31 cellular contexts compared by ENCODE assay signal in the genomic region with DNA sequence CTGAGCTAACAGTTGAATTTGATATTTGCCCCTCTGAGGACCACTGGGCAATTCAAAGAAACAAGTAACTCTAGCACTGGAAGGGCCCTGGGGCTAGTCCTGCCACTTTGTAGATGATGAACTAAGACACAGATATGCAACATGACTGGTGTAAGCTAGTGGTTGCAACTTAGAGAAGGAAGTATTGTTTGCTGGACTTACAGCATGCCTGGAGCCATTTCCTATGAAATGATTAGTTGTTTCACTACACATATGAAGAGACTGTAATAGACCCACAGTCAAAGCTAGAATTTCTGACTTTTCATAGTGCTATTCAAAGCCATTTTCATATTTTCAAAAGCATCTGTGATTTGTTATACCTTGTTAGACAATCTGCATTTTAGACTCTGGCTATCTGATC.
DNase-seq lines count a peak whose midpoint lies in the region; ATAC-seq, FAIRE-seq and TF ChIP-seq lines count a peak whose summit lies in the region.
"Had no signal": no experiment of that assay in that cellular context is flagged by ENCODE, and none has a peak within 500 bp of the region (broad histone marks: within the 10 kb centered on the region; RNA-seq: fewer than 3 reads in every experiment).

No MANE protein-coding gene starts in this region.

- H3K4me1 ChIP-seq in GM12878 (ENCODE audit: control insufficient read depth, insufficient read depth, low read length) = peaks cover 8% of the 10 kb centered on the region; the same call in 1 of the 2 replicates
- H3K4me1 ChIP-seq in naive thymus-derived CD4-positive, alpha-beta T cell (ENCODE audit: control insufficient read depth in 2 of 2, insufficient read depth in 2 of 2, low read length in 2 of 2) = no peaks in the 10 kb centered on the region
- H3K4me1 ChIP-seq: A549, foreskin keratinocyte, upper lobe of left lung had no signal

- H3K27me3 Mint-ChIP-seq in activated naive CD4-positive, alpha-beta T cell treated with anti-CD3 and anti-CD28 coated beads for 36 hours (ENCODE audit: low read depth) = no peaks in the 10 kb centered on the region
- H3K27me3 Mint-ChIP-seq in naive thymus-derived CD4-positive, alpha-beta T cell = no peaks in the 10 kb centered on the region
- no peaks in the 10 kb centered on the region for H3K27me3 Mint-ChIP-seq in WTC11 (ENCODE audit: low read depth)
- H3K27me3 Mint-ChIP-seq: activated CD8-positive, alpha-beta memory T cell treated with anti-CD3 and anti-CD28 coated beads, Interleukin-2, amount 10 ng/mL, durations not matched to agents 7 days and 5 days; activated naive CD4-positive, alpha-beta T cell treated with anti-CD3 and anti-CD28 coated beads, Interleukin-2, amount 50 U/mL, for 24 hours had no signal

- no peaks in the 10 kb centered on the region for H3K9me3 Mint-ChIP-seq in activated naive CD4-positive, alpha-beta T cell treated with anti-CD3 and anti-CD28 coated beads for 36 hours
- H3K9me3 Mint-ChIP-seq in naive thymus-derived CD4-positive, alpha-beta T cell = no peaks in the 10 kb centered on the region
- no peaks in the 10 kb centered on the region for H3K9me3 Mint-ChIP-seq in WTC11
- H3K9me3 Mint-ChIP-seq: activated naive CD4-positive, alpha-beta T cell treated with anti-CD3 and anti-CD28 coated beads, Interleukin-2, amount 50 U/mL, for 24 hours; activated T-helper 1 cell treated with anti-CD3 and anti-CD28 coated beads, Interleukin-12 subunit alpha, Interleukin-12 subunit beta, Interleukin-2, Interleukin-4 antibody, amounts not matched to agents 30 ng/mL and 10 ng/mL and 1 ng/mL, durations not matched to agents 14 hours and 24 hours and 36 hours had no signal

- ATAC-seq in GM18498 (IDR thresholded peaks at IDR 0.05; ENCODE audit: unreplicated experiment) (peak; percentile 56), GM19463 (IDR thresholded peaks at IDR 0.05; ENCODE audit: unreplicated experiment) (peak; percentile 40), HG02973 (IDR thresholded peaks at IDR 0.05; ENCODE audit: unreplicated experiment) (peak; percentile 62), GM12878 (peak; percentile 67), WTC11 (no peak)
- no peak for ATAC-seq in naive thymus-derived CD4-positive, alpha-beta T cell
- ATAC-seq: A549; activated CD8-positive, alpha-beta memory T cell treated with anti-CD3 and anti-CD28 coated beads, Interleukin-2, amount 10 ng/mL, durations not matched to agents 7 days and 5 days; foreskin keratinocyte; left colon; SK-N-SH treated with all-trans-retinoic acid at 6 μM for 48 hours had no signal

- FAIRE-seq in GM12878 (lab: Jason Lieb, UNC) = no peak
- FAIRE-seq: A549, bronchial epithelial cell, colon had no signal

- CTCF ChIA-PET in GM12878 (lab: Yijun Ruan, JAX) = interaction anchor here (0.5 to 2.6 kb wide), 7 partner anchors 11 to 1884 kb away, joined by 3 to 22 read pairs (median 3); no protein-coding TSS in a partner anchor
- CTCF ChIA-PET in activated naive CD4-positive, alpha-beta T cell treated with anti-CD3 and anti-CD28 coated beads for 36 hours (lab: Charles Lee) = interaction anchor here (3.6 kb wide), 1 partner anchor 30 kb away, joined by 10 read pairs; no protein-coding TSS in a partner anchor
- CTCF ChIA-PET in naive thymus-derived CD4-positive, alpha-beta T cell (lab: Charles Lee) = interaction anchor here (0.6 kb wide), 1 partner anchor 59 kb away, joined by 3 read pairs; no protein-coding TSS in a partner anchor
- CTCF ChIA-PET in WTC11 (lab: Charles Lee) = no interaction called here

- no TSS peak for BruUV-seq in GM12878 (replicated peaks; lab: Mats Ljungman, UMichigan)

- H3K4me2 ChIP-seq in GM12878 (ENCODE audit: control insufficient read depth, insufficient read depth) = no peak overlapping the region
- H3K4me2 ChIP-seq: A549 had no signal

- SMC1A ChIA-PET in GM12878 (lab: Charles Lee; ENCODE audit: uncharacterized antibody, unreplicated experiment) = interaction anchor here (0.5 to 3.3 kb wide), 6 partner anchors 21 to 544 kb away, joined by 4 to 16 read pairs (median 4); no protein-coding TSS in a partner anchor

- TF ChIP-seq RAD21 in GM12878 (IDR thresholded peaks at IDR 0.05; ENCODE audit: insufficient read depth, low read depth, low read length) = no peak

- intact Hi-C loops in GM12878 (cut with micrococcal nuclease; ENCODE audit: unreplicated experiment) = no loop called here
- intact Hi-C loops in activated naive CD4-positive, alpha-beta T cell treated with anti-CD3 and anti-CD28 coated beads for 36 hours (cut with micrococcal nuclease) = no loop called here
- intact Hi-C loops in naive thymus-derived CD4-positive, alpha-beta T cell (cut with micrococcal nuclease) = no loop called here

- no peak overlapping the region for H3K27ac ChIP-seq in GM12878 (ENCODE audit: control insufficient read depth, insufficient read depth)
- H3K27ac ChIP-seq in naive thymus-derived CD4-positive, alpha-beta T cell (ENCODE audit: low read depth, low read length) = no peak overlapping the region
- H3K27ac ChIP-seq: A549, foreskin keratinocyte, GM23248, upper lobe of left lung, WERI-Rb-1 had no signal

- H3K27ac Mint-ChIP-seq in activated naive CD4-positive, alpha-beta T cell treated with anti-CD3 and anti-CD28 coated beads for 36 hours = no peak overlapping the region
- H3K27ac Mint-ChIP-seq in naive thymus-derived CD4-positive, alpha-beta T cell = peak overlapping the region in 1 of 9 donors; percentile 5
- no peak overlapping the region for H3K27ac Mint-ChIP-seq in WTC11
- H3K27ac Mint-ChIP-seq: activated CD8-positive, alpha-beta memory T cell treated with anti-CD3 and anti-CD28 coated beads, Interleukin-2, amount 10 ng/mL, durations not matched to agents 7 days and 5 days; activated naive CD4-positive, alpha-beta T cell treated with anti-CD3 and anti-CD28 coated beads, Interleukin-2, amount 50 U/mL, for 24 hours; activated T-helper 1 cell treated with anti-CD3 and anti-CD28 coated beads, Interleukin-12 subunit alpha, Interleukin-12 subunit beta, Interleukin-2, Interleukin-4 antibody, amounts not matched to agents 30 ng/mL and 10 ng/mL and 1 ng/mL, durations not matched to agents 14 hours and 24 hours and 36 hours; B cell had no signal

- H4K20me1 ChIP-seq in GM12878 (ENCODE audit: control insufficient read depth, insufficient read depth) = no peaks in the 10 kb centered on the region

- in situ Hi-C loops in GM12878 (cut with MboI) = no loop called here

- no peak overlapping the region for H3K9ac ChIP-seq in GM12878 (ENCODE audit: control insufficient read depth, insufficient read depth, low read length)
- H3K9ac ChIP-seq: GM23248 had no signal

- H3K4me3 Mint-ChIP-seq in activated naive CD4-positive, alpha-beta T cell treated with anti-CD3 and anti-CD28 coated beads for 36 hours = no peak overlapping the region
- H3K4me3 Mint-ChIP-seq in naive thymus-derived CD4-positive, alpha-beta T cell = no peak overlapping the region
- H3K4me3 Mint-ChIP-seq in WTC11 = no peak overlapping the region
- H3K4me3 Mint-ChIP-seq: activated CD8-positive, alpha-beta memory T cell treated with anti-CD3 and anti-CD28 coated beads, Interleukin-2, amount 10 ng/mL, durations not matched to agents 7 days and 5 days; activated naive CD4-positive, alpha-beta T cell treated with anti-CD3 and anti-CD28 coated beads, Interleukin-2, amount 50 U/mL, for 24 hours; activated T-helper 1 cell treated with anti-CD3 and anti-CD28 coated beads, Interleukin-12 subunit alpha, Interleukin-12 subunit beta, Interleukin-2, Interleukin-4 antibody, amounts not matched to agents 30 ng/mL and 10 ng/mL and 1 ng/mL, durations not matched to agents 14 hours and 24 hours and 36 hours; B cell had no signal

- H3K36me3 ChIP-seq in GM12878 (ENCODE audit: control insufficient read depth in 2 of 2, insufficient read depth in 2 of 2, low read length in 1 of 2) = no peaks in the 10 kb centered on the region
- H3K36me3 ChIP-seq in MG63 = no peaks in the 10 kb centered on the region
- H3K36me3 ChIP-seq in naive thymus-derived CD4-positive, alpha-beta T cell (ENCODE audit: control insufficient read depth in 2 of 3, insufficient read depth in 3 of 3, low read length in 3 of 3) = no peaks in the 10 kb centered on the region
- H3K36me3 ChIP-seq: upper lobe of left lung, WERI-Rb-1 had no signal

- DNase-seq in GM12878 (ENCODE audit: low read depth, low spot score) (no peak), MG63 (no peak), WTC11 (ENCODE audit: low spot score) (no peak)
- DNase-seq in activated naive CD4-positive, alpha-beta T cell treated with anti-CD3 and anti-CD28 coated beads for 36 hours = no peak
- DNase-seq in naive thymus-derived CD4-positive, alpha-beta T cell = no peak
- DNase-seq: activated CD4-positive, alpha-beta T cell treated with anti-CD3 and anti-CD28 coated beads, Interleukin-2, amount 50 U/mL, for 1 hour; activated CD8-positive, alpha-beta memory T cell treated with anti-CD3 and anti-CD28 coated beads, Interleukin-2, amount 10 ng/mL, durations not matched to agents 7 days and 5 days; COR-L47; DMS79; effector memory CD4-positive, alpha-beta T cell; foreskin keratinocyte; GF-D8; GM23248; left colon; mesenchymal stem cell; NCI-H1092; NCI-H187 treated with DMSO at 0.1 percent for 48 hours; NCI-H774; occipital lobe; upper lobe of left lung; WERI-Rb-1 had no signal

- no peaks in the 10 kb centered on the region for H3K9me3 ChIP-seq in GM12878 (replicated peaks; ENCODE audit: control insufficient read depth, insufficient read depth, low read length)
- no peaks in the 10 kb centered on the region for H3K9me3 ChIP-seq in MG63
- H3K9me3 ChIP-seq in naive thymus-derived CD4-positive, alpha-beta T cell (ENCODE audit: control insufficient read depth in 2 of 3, low read length in 3 of 3) = no peaks in the 10 kb centered on the region
- H3K9me3 ChIP-seq: A549, upper lobe of left lung had no signal

- H2AFZ ChIP-seq in GM12878 (ENCODE audit: control insufficient read depth, low read depth, low read length) = no peak overlapping the region
- H2AFZ ChIP-seq: GM23248 had no signal

- H3K4me3 ChIP-seq in GM12878 = no peak overlapping the region
- H3K4me3 ChIP-seq in MG63 = no peak overlapping the region
- H3K4me3 ChIP-seq in naive thymus-derived CD4-positive, alpha-beta T cell (ENCODE audit: low read length) = no peak overlapping the region
- H3K4me3 ChIP-seq: A549, GM23248, upper lobe of left lung had no signal

- H3K27me3 ChIP-seq in GM12878 (replicated peaks in 1 of 2; ENCODE audit: control insufficient read depth in 2 of 2, insufficient read depth in 2 of 2, low read length in 1 of 2) = no peaks in the 10 kb centered on the region
- no peaks in the 10 kb centered on the region for H3K27me3 ChIP-seq in MG63
- no peaks in the 10 kb centered on the region for H3K27me3 ChIP-seq in naive thymus-derived CD4-positive, alpha-beta T cell (ENCODE audit: control insufficient read depth in 2 of 2, insufficient read depth in 2 of 2, low read length in 2 of 2)
- H3K27me3 ChIP-seq: foreskin keratinocyte, upper lobe of left lung had no signal

- POLR2A ChIA-PET in GM12878 (lab: Charles Lee) (interaction anchor here (0.6 kb wide), 1 partner anchor 207 kb away, joined by 5 read pairs; no protein-coding TSS in a partner anchor), WTC11 (lab: Charles Lee) (no interaction called here)
- POLR2A ChIA-PET in naive thymus-derived CD4-positive, alpha-beta T cell (lab: Charles Lee) = no interaction called here

- no peak for TF ChIP-seq CTCF in GM12878 (IDR thresholded peaks at IDR 0.05 in 2 of 3, conservative IDR thresholded peaks at IDR 0.05 in 1 of 3; ENCODE audit: control insufficient read depth in 2 of 3, extremely low read depth in 1 of 3, insufficient read depth in 1 of 3, low read depth in 3 of 3, low read length in 3 of 3)
- no peak for TF ChIP-seq CTCF in WTC11 (IDR thresholded peaks at IDR 0.05)

- RAD21 ChIA-PET in GM12878 (lab: Charles Lee; ENCODE audit: unreplicated experiment) = interaction anchor here (0.9 to 2.8 kb wide), 6 partner anchors 8 to 30 kb away, joined by 3 to 14 read pairs (median 3); no protein-coding TSS in a partner anchor

- TF ChIP-seq POLR2A in GM12878 (IDR thresholded peaks at IDR 0.05; ENCODE audit: low read depth, low read length) = no peak

- no peak for TF ChIP-seq EP300 in GM12878 (IDR thresholded peaks at IDR 0.05; ENCODE audit: borderline replicate concordance in 1 of 2, control insufficient read depth in 1 of 2, low read depth in 2 of 2, low read length in 2 of 2)

- H3K79me2 ChIP-seq in GM12878 (ENCODE audit: control insufficient read depth, insufficient read depth, low read length) = no peaks in the 10 kb centered on the region

- H3K36me3 Mint-ChIP-seq in activated naive CD4-positive, alpha-beta T cell treated with anti-CD3 and anti-CD28 coated beads for 36 hours (ENCODE audit: low read depth) = no peaks in the 10 kb centered on the region
- H3K36me3 Mint-ChIP-seq in naive thymus-derived CD4-positive, alpha-beta T cell = no peaks in the 10 kb centered on the region
- no peaks in the 10 kb centered on the region for H3K36me3 Mint-ChIP-seq in WTC11
- H3K36me3 Mint-ChIP-seq: activated CD8-positive, alpha-beta memory T cell treated with anti-CD3 and anti-CD28 coated beads, Interleukin-2, amount 10 ng/mL, durations not matched to agents 7 days and 5 days; activated naive CD4-positive, alpha-beta T cell treated with anti-CD3 and anti-CD28 coated beads, Interleukin-2, amount 50 U/mL, for 24 hours had no signal

- H3K4me1 Mint-ChIP-seq in activated naive CD4-positive, alpha-beta T cell treated with anti-CD3 and anti-CD28 coated beads for 36 hours (ENCODE audit: low read depth) = no peaks in the 10 kb centered on the region
- peaks cover 0 to 2% (median 0%) of the 10 kb centered on the region in 7 donors for H3K4me1 Mint-ChIP-seq in naive thymus-derived CD4-positive, alpha-beta T cell
- peaks cover 4% of the 10 kb centered on the region; the same call in 1 of the 2 replicates for H3K4me1 Mint-ChIP-seq in WTC11
- H3K4me1 Mint-ChIP-seq: activated naive CD4-positive, alpha-beta T cell treated with anti-CD3 and anti-CD28 coated beads, Interleukin-2, amount 50 U/mL, for 24 hours; B cell had no signal

Comparison
In these comparisons a context has a peak if more than half of its experiments do, and no peak if none do; other contexts are left out.
1. ATAC-seq: peak in GM18498 (single experiment), GM19463 (single experiment), HG02973 (single experiment) and GM12878 (single experiment); none in naive thymus-derived CD4-positive, alpha-beta T cell (single experiment) and WTC11 (single experiment).